In the genomic region with DNA sequence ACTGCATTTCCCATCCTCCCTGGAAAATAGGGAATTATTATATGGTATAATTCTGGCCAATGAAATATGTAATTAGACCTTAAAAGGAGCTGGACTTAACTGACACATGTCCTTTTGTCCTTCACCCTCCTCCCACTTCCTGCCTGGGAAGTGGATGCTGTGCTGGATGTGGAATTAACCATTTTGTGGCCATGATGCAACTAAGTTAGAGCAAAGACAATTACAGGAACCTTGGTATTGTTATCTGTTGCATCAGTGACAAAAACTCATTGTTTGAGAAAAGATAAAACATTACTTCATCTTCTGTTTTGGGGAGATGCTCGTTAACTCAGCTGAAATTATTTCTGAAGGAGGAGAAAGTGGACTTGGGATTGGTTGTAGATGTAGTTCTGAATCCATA, we compare ENCODE assay signal across 14 cellular contexts.
A peak's percentile ranks its signal among the peaks of the same experiment; 100 is the strongest.
DNase-seq lines count a peak whose midpoint lies in the region; TF ChIP-seq lines count a peak whose summit lies in the region.
"Had no signal": no experiment of that assay in that cellular context is flagged by ENCODE, and none has a peak within 500 bp of the region (broad histone marks: within the 10 kb centered on the region; RNA-seq: fewer than 3 reads in every experiment).

No MANE protein-coding gene starts in this region.

- H3K27me3 Mint-ChIP-seq in H9 (ENCODE audit: low read depth) (no peaks in the 10 kb centered on the region), endothelial cell (ENCODE audit: unreplicated experiment) (peaks cover under 1% of the 10 kb centered on the region), CD14-positive monocyte (ENCODE audit: low read depth in 3 of 3) (no peaks in the 10 kb centered on the region)

- H2AFZ ChIP-seq in H9 (ENCODE audit: low read length) = no peak overlapping the region

- TF ChIP-seq POLR2A in NB4 (IDR thresholded peaks at IDR 0.05; ENCODE audit: extremely low read depth, insufficient read length) = no peak

- no peak overlapping the region for H2AK5ac ChIP-seq in H9 (ENCODE audit: insufficient read length, low read length)

- no peak overlapping the region for H3K14ac ChIP-seq in H9 (ENCODE audit: insufficient read depth, low read length)

- no peak for TF ChIP-seq CTCF in H9 (conservative IDR thresholded peaks at IDR 0.05)
- TF ChIP-seq CTCF in NB4 (IDR thresholded peaks at IDR 0.05; ENCODE audit: low read depth, low read length) = no peak
- no peak for TF ChIP-seq CTCF in endothelial cell (IDR thresholded peaks at IDR 0.05; ENCODE audit: unreplicated experiment)
- TF ChIP-seq CTCF in CD14-positive monocyte (IDR thresholded peaks at IDR 0.05) = no peak
- no peak for TF ChIP-seq CTCF in coronary artery (IDR thresholded peaks at IDR 0.05)

- no peak overlapping the region for H3K23ac ChIP-seq in H9 (ENCODE audit: insufficient read length, low read depth, low read length)

- H3K4me1 ChIP-seq in H9 (ENCODE audit: insufficient read depth, low read length) = peaks cover 6% of the 10 kb centered on the region; the same call in 1 of the 2 replicates
- H3K4me1 ChIP-seq: BE2C had no signal

- no peak overlapping the region for H2BK20ac ChIP-seq in H9 (ENCODE audit: low read depth, low read length, poor library complexity, severe bottlenecking)

- H3K36me3 Mint-ChIP-seq in H9 (ENCODE audit: insufficient read depth in 1 of 3, low read depth in 3 of 3) (no peaks in the 10 kb centered on the region), endothelial cell (ENCODE audit: low read depth, unreplicated experiment) (no peaks in the 10 kb centered on the region), CD14-positive monocyte (peaks cover 5 to 11% of the 10 kb centered on the region in 2 donors)

- H4K8ac ChIP-seq in H9 (replicated peaks; ENCODE audit: insufficient read length, low read depth, low read length) = no peak overlapping the region

- no CpG with 5 or more reads among the region's 1 CpG for WGBS in H9 (ENCODE audit: extremely low coverage, insufficient read length, low lambda C conversion rate)

- H3K27ac ChIP-seq in H9 (ENCODE audit: insufficient read length, low read depth, low read length) (no peak overlapping the region), coronary artery (no peak overlapping the region)

- H3K18ac ChIP-seq in H9 (ENCODE audit: insufficient read length, low read depth, low read length) = no peak overlapping the region

- no peak overlapping the region for H3T11ph ChIP-seq in H9 (ENCODE audit: low read length)

- H3K4me3 Mint-ChIP-seq in H9 = no peak overlapping the region
- no peak overlapping the region for H3K4me3 Mint-ChIP-seq in endothelial cell (ENCODE audit: unreplicated experiment)
- H3K4me3 Mint-ChIP-seq in CD14-positive monocyte = no peak overlapping the region
- H3K4me3 Mint-ChIP-seq: CD8-positive, alpha-beta T cell had no signal

- H4K91ac ChIP-seq in H9 (ENCODE audit: insufficient read length, low read depth, low read length) = no peak overlapping the region

- no peaks in the 10 kb centered on the region for H3K23me2 ChIP-seq in H9 (ENCODE audit: insufficient read length, low read depth, low read length, poor library complexity, severe bottlenecking)

- no peaks in the 10 kb centered on the region for H3K9me3 ChIP-seq in H9 (ENCODE audit: control insufficient read depth, low read depth, low read length)
- H3K9me3 ChIP-seq: BE2C, MG63 had no signal

- H3K9me3 Mint-ChIP-seq in H9 (no peaks in the 10 kb centered on the region; a peak in 1 of 5 replicates), endothelial cell (ENCODE audit: unreplicated experiment) (no peaks in the 10 kb centered on the region), CD14-positive monocyte (peaks cover 0 to 6% (median 0%) of the 10 kb centered on the region in 7 donors)
- H3K9me3 Mint-ChIP-seq: CD8-positive, alpha-beta T cell had no signal

- H3K4ac ChIP-seq in H9 (ENCODE audit: low read depth, low read length) = no peak overlapping the region

- H3K79me2 ChIP-seq in H9 (ENCODE audit: insufficient read depth, low read length) = no peaks in the 10 kb centered on the region

- H2BK5ac ChIP-seq in H9 (ENCODE audit: insufficient read length, low read length) = no peak overlapping the region

- no peak overlapping the region for H3K9ac ChIP-seq in H9 (ENCODE audit: extremely low read depth, insufficient read length, low read length)

- H3K27ac Mint-ChIP-seq in H9 (peak overlapping the region in 2 of 3 experiments; percentile 37 to 91; a peak in 3 of 7 replicates), endothelial cell (ENCODE audit: unreplicated experiment) (peak overlapping the region; percentile 91), CD14-positive monocyte (no peak overlapping the region)
- H3K27ac Mint-ChIP-seq: CD8-positive, alpha-beta T cell had no signal

- H3K4me3 ChIP-seq in NB4 (ENCODE audit: low read depth, low read length) (no peak overlapping the region), coronary artery (no peak overlapping the region)
- H3K4me3 ChIP-seq: MG63 had no signal

- no peaks in the 10 kb centered on the region for H3K79me1 ChIP-seq in H9 (ENCODE audit: insufficient read depth, low read depth, low read length, poor library complexity, severe bottlenecking)

- no peak overlapping the region for H2BK15ac ChIP-seq in H9 (ENCODE audit: low read depth, low read length)

- no peak overlapping the region for H2BK120ac ChIP-seq in H9 (ENCODE audit: low read depth, low read length, poor library complexity, severe bottlenecking)

- no peak overlapping the region for H3K56ac ChIP-seq in H9 (ENCODE audit: insufficient read length, low read depth, low read length)

- DNase-seq in H9 (no peak), NB4 (ENCODE audit: low read depth) (peak; percentile 6), endothelial cell (ENCODE audit: low spot score) (peak; percentile 17), lung microvascular endothelial cell (ENCODE audit: low read depth in 2 of 2) (peak; percentile 5 to 40), CD14-positive monocyte (ENCODE audit: low spot score) (no peak), coronary artery (ENCODE audit: low spot score) (no peak), middle frontal gyrus (ENCODE audit: extremely low spot score, low spot score) (no peak)
- DNase-seq: BE2C; CD8-positive, alpha-beta T cell; MG63; NCI-H1105; NCI-H1694 treated with DMSO at 0.1 percent for 48 hours; NCI-H446 treated with DMSO at 0.1 percent for 48 hours; SIG-M5 had no signal

- H3K4me1 Mint-ChIP-seq in H9 (peaks cover 16 to 21% of the 10 kb centered on the region in 2 experiments), endothelial cell (ENCODE audit: unreplicated experiment) (peaks cover 27% of the 10 kb centered on the region), CD14-positive monocyte (no peaks in the 10 kb centered on the region)

- intact Hi-C loops in CD14-positive monocyte (cut with micrococcal nuclease) = no loop called here

- H4K5ac ChIP-seq in H9 (ENCODE audit: insufficient read length, low read depth, low read length) = no peak overlapping the region

- no peaks in the 10 kb centered on the region for H3K27me3 ChIP-seq in H9 (ENCODE audit: insufficient read depth, low read length)
- H3K27me3 ChIP-seq: BE2C, MG63 had no signal

- no peak overlapping the region for H2BK12ac ChIP-seq in H9 (ENCODE audit: insufficient read length, low read depth, low read length)

- no peaks in the 10 kb centered on the region for H4K20me1 ChIP-seq in H9 (ENCODE audit: control insufficient read depth, insufficient read depth, insufficient read length)

- no peak overlapping the region for H3K4me2 ChIP-seq in H9 (ENCODE audit: insufficient read depth, insufficient read length, low read length)

Comparison
In these comparisons a context has a peak if more than half of its experiments do, and no peak if none do; other contexts are left out.
1. DNase-seq: peak in NB4 (single experiment), endothelial cell (single experiment) and lung microvascular endothelial cell (2 of 2); none in H9 (single experiment), CD14-positive monocyte (single experiment), coronary artery (single experiment) and middle frontal gyrus (single experiment).
2. H3K27ac Mint-ChIP-seq: peak in H9 (2 of 3) and endothelial cell (single experiment); none in CD14-positive monocyte (0 of 7).